9 cellular contexts compared by ENCODE assay signal in the genomic region with DNA sequence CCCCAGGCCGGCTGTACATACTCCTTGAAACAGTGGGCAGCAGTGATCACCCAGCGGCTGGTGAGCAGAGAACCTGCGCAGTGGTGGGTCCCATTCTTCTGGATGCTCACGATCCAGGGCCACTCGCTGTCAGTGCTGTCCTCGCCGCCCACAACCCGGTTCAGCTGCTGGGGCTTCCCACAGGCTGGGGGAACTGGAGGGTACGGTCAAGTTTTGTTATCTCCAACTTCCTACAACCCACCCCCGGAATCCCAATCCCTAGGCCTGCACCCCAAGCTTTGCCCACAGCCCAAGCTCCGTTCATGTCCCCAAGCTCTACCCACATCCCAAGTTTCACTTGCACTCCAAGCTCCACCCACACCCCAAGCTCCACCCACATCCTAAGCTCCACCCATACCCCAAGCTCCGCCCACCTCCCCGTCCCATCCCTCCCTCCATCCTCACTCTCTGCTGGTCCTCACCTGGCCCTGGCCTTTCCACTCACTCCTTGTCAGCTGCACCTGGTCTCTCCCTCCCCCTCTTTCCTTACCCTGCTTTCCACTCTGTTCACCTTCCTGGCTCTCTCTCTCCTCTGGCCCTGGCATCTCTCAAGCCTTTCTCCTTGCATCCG. TPM values are rescaled to one million over a fixed set of nuclear protein-coding genes. Genes with fewer than 3 reads are reported as not detected.
DNase-seq lines count a peak whose midpoint lies in the region; ATAC-seq and TF ChIP-seq lines count a peak whose summit lies in the region.
"Had no signal": no experiment of that assay in that cellular context is flagged by ENCODE, and none has a peak within 500 bp of the region (broad histone marks: within the 10 kb centered on the region; RNA-seq: fewer than 3 reads in every experiment).

No MANE protein-coding gene starts in this region.

- H3K4me1 Mint-ChIP-seq in CD4-positive, alpha-beta T cell (ENCODE audit: low read depth): peaks cover 5% of the 10 kb centered on the region

- intact Hi-C loops in CD4-positive, alpha-beta T cell (cut with DNase I, micrococcal nuclease): no loop called here
- intact Hi-C loops in PC-3 (cut with micrococcal nuclease): no loop called here

- POLR2A ChIA-PET in CD4-positive, alpha-beta T cell (lab: Charles Lee): no interaction called here
- POLR2A ChIA-PET in PC-3 (lab: Charles Lee; ENCODE audit: unreplicated experiment): no interaction called here

- H3K36me3 ChIP-seq in PC-3 (ENCODE audit: low read depth, low read length) (0 out of 2 replicates have a peak, but pooled peaks cover 3% of the 10 kb centered on the region), hepatocyte (replicated peaks; ENCODE audit: insufficient read depth, low read depth) (no peaks in the 10 kb centered on the region)

- H3K4me1 ChIP-seq in PC-3 (ENCODE audit: insufficient read depth, low read length) (peaks cover 27% of the 10 kb centered on the region), hepatocyte (ENCODE audit: insufficient read depth) (no peaks in the 10 kb centered on the region)

- DNase-seq in CD4-positive, alpha-beta T cell: peak in 2 of 10 experiments; percentile 22 to 32
- DNase-seq in PC-3: peak; percentile 47
- peak; percentile 71 for DNase-seq in hepatocyte (ENCODE audit: low spot score)
- DNase-seq in superior temporal gyrus (ENCODE audit: extremely low spot score): no peak
- DNase-seq in Ammon's horn (ENCODE audit: low spot score): no peak
- DNase-seq in KG1 (lab: John Stamatoyannopoulos, UW): no peak
- DNase-seq in central memory CD4-positive, alpha-beta T cell: no peak
- DNase-seq: effector CD8-positive, alpha-beta T cell had no signal

- TF ChIP-seq CTCF in 22Rv1 (IDR thresholded peaks at IDR 0.05) (no peak), PC-3 (conservative IDR thresholded peaks at IDR 0.05; ENCODE audit: low read depth, low read length) (no peak), hepatocyte (IDR thresholded peaks at IDR 0.05; ENCODE audit: poor library complexity) (no peak)
- no peak for TF ChIP-seq CTCF in CD4-positive, alpha-beta T cell (IDR thresholded peaks at IDR 0.05)

- H4K20me1 ChIP-seq in PC-3 (ENCODE audit: low read length) (no peaks in the 10 kb centered on the region), hepatocyte (ENCODE audit: insufficient read depth, poor library complexity, severe bottlenecking) (no peaks in the 10 kb centered on the region)

- peaks cover 22% of the 10 kb centered on the region for H3K27me3 Mint-ChIP-seq in CD4-positive, alpha-beta T cell

- peak overlapping the region; percentile 73; the same call in 1 of the 2 replicates for H3K4me3 ChIP-seq in PC-3 (ENCODE audit: low read length)
- H3K4me3 ChIP-seq in hepatocyte: no peak overlapping the region

- peaks cover 7% of the 10 kb centered on the region for H3K27me3 ChIP-seq in CD4-positive, alpha-beta T cell (ENCODE audit: control insufficient read depth, insufficient read depth, low read length)
- H3K27me3 ChIP-seq in PC-3 (ENCODE audit: low read length) (no peaks in the 10 kb centered on the region), hepatocyte (no peaks in the 10 kb centered on the region)

- no peak overlapping the region for H3K27ac Mint-ChIP-seq in CD4-positive, alpha-beta T cell

- no peak overlapping the region for H3K4me3 Mint-ChIP-seq in CD4-positive, alpha-beta T cell

- H3K4me2 ChIP-seq in PC-3 (ENCODE audit: low read length) (peak overlapping the region; percentile 92; the same call in 1 of the 2 replicates), hepatocyte (peak overlapping the region; percentile 80)

- H3K36me3 Mint-ChIP-seq in CD4-positive, alpha-beta T cell (ENCODE audit: low read depth): no peaks in the 10 kb centered on the region

- H3K9me3 Mint-ChIP-seq in CD4-positive, alpha-beta T cell: peaks cover 3% of the 10 kb centered on the region

- no peaks in the 10 kb centered on the region for H3F3A ChIP-seq in PC-3 (ENCODE audit: low read length, unreplicated experiment)

- ATAC-seq in CD4-positive, alpha-beta T cell (ENCODE audit: poor library complexity): peak; percentile 45
- no peak for ATAC-seq in PC-3

- CTCF ChIA-PET in CD4-positive, alpha-beta T cell (lab: Charles Lee): no interaction called here
- CTCF ChIA-PET in PC-3 (lab: Charles Lee): interaction anchor here (0.9 kb wide), 1 partner anchor 26 kb away, joined by 3 read pairs; no protein-coding TSS in a partner anchor

- H2AFZ ChIP-seq in PC-3 (ENCODE audit: low read length) (no peak overlapping the region), hepatocyte (no peak overlapping the region)

- WGBS in hepatocyte (ENCODE audit: low lambda C conversion rate, missing lambda C conversion rate): 91% methylated on average over 12 of the region's 14 CpGs

- H3K27ac ChIP-seq in 22Rv1 (peak overlapping the region; percentile 33), PC-3 (ENCODE audit: low read length) (peak overlapping the region; percentile 96; the same call in 1 of the 2 replicates), hepatocyte (peak overlapping the region; percentile 97)
- no peak overlapping the region for H3K27ac ChIP-seq in CD4-positive, alpha-beta T cell (ENCODE audit: low read depth, low read length)

- H3K9me3 ChIP-seq in CD4-positive, alpha-beta T cell (ENCODE audit: control insufficient read depth, low read length): peaks cover 7% of the 10 kb centered on the region
- no peaks in the 10 kb centered on the region for H3K9me3 ChIP-seq in PC-3 (ENCODE audit: low read length)
- no peaks in the 10 kb centered on the region for H3K9me3 ChIP-seq in hepatocyte (ENCODE audit: low read depth)

- no TSS peak for BruUV-seq in PC-3 (replicated peaks; lab: Mats Ljungman, UMichigan)

- H3K9me2 ChIP-seq in PC-3 (replicated peaks; ENCODE audit: low read length) (no peaks in the 10 kb centered on the region), hepatocyte (replicated peaks; ENCODE audit: insufficient read depth) (no peaks in the 10 kb centered on the region)

- H3K79me2 ChIP-seq in PC-3 (ENCODE audit: low read length) (peaks cover 6% of the 10 kb centered on the region; the same call in 1 of the 2 replicates), hepatocyte (peaks cover 6% of the 10 kb centered on the region)

- H3K9ac ChIP-seq in PC-3 (ENCODE audit: low read length): no peak overlapping the region

RNA-seq across cellular contexts. Expression of a gene that starts 1.8 kb away (rescaled TPM):
- total RNA-seq in CD4-positive, alpha-beta T cell: 1 to 10 TPM in 1 of 2 experiments, under 1 TPM in 1; 0.93 to 1.1 TPM
- 36.9 and 42.5 TPM in 2 replicates for total RNA-seq in PC-3 (2014; rRNA removed)
- 50.0 and 60.2 TPM in 2 replicates for total RNA-seq in hepatocyte
- 66.3 and 100 TPM in 2 replicates for polyA plus RNA-seq in hepatocyte

RNA-seq across cellular contexts. Expression of a gene that starts 26.1 kb away (rescaled TPM):
- total RNA-seq in CD4-positive, alpha-beta T cell: not detected
- total RNA-seq in PC-3 (2014; rRNA removed) (8.6 and 17.0 TPM in 2 replicates), hepatocyte (4.3 and 5.4 TPM in 2 replicates)
- polyA plus RNA-seq in hepatocyte: 4.9 and 7.9 TPM in 2 replicates

RNA-seq across cellular contexts. Expression of a gene that starts 26.8 kb away (rescaled TPM):
- 1 to 10 TPM; 7.8 to 8.1 TPM for total RNA-seq in CD4-positive, alpha-beta T cell
- total RNA-seq in PC-3 (2014; rRNA removed) (92.0 and 100 TPM in 2 replicates), hepatocyte (31.6 and 45.1 TPM in 2 replicates)
- 33.1 and 40.0 TPM in 2 replicates for polyA plus RNA-seq in hepatocyte

RNA-seq across cellular contexts. Expression of a gene that starts 39.1 kb away (rescaled TPM):
- total RNA-seq in CD4-positive, alpha-beta T cell: not detected
- not detected in 2 replicates for total RNA-seq in PC-3 (2014; rRNA removed)
- total RNA-seq in hepatocyte: not detected in 2 replicates
- polyA plus RNA-seq in hepatocyte: not detected in 2 replicates

RNA-seq across cellular contexts. Expression of a gene that starts 55.6 kb away (rescaled TPM):
- total RNA-seq in CD4-positive, alpha-beta T cell: 10 to 100 TPM; 84.8 to 97.0 TPM
- total RNA-seq in PC-3 (2014; rRNA removed) (41.4 and 54.7 TPM in 2 replicates), hepatocyte (11.7 and 14.6 TPM in 2 replicates)
- 16.9 and 17.1 TPM in 2 replicates for polyA plus RNA-seq in hepatocyte

Comparison
In these comparisons a context has a peak if more than half of its experiments do, and no peak if none do; other contexts are left out.
1. DNase-seq: peak in PC-3 (single experiment) and hepatocyte (single experiment); none in superior temporal gyrus (single experiment), Ammon's horn (single experiment), KG1 (single experiment) and central memory CD4-positive, alpha-beta T cell (single experiment).
2. RNA of a gene that starts 1.8 kb away (total RNA-seq): 50.0 to 60.2 TPM in hepatocyte and 36.9 to 42.5 TPM in PC-3; 0.93 to 1.1 TPM in CD4-positive, alpha-beta T cell; every median in the first group is over 10 times any median in the second.